29 cellular contexts compared by ENCODE assay signal in genomic region chr1:14294860-14295259, GRCh38.
"Had no signal": no experiment of that assay in that cellular context is flagged by ENCODE, and none has a peak within 500 bp of the region (broad histone marks: within the 10 kb centered on the region; RNA-seq: fewer than 3 reads in every experiment).

No MANE protein-coding gene starts in this region.

- FAIRE-seq: RCC 7860 had no signal

- H3K9me3 ChIP-seq: MG63, SJCRH30 had no signal

- H3K4me2 ChIP-seq: KMS-11, PC-9 had no signal

- H3K36me3 ChIP-seq: MG63, SJCRH30, WERI-Rb-1 had no signal

- H2AFZ ChIP-seq: PC-9 had no signal

- ATAC-seq: activated CD8-positive, alpha-beta memory T cell treated with anti-CD3 and anti-CD28 coated beads, Interleukin-2, amount 10 ng/mL, durations not matched to agents 7 days and 5 days; activated naive CD8-positive, alpha-beta T cell treated with anti-CD3 and anti-CD28 coated beads, Interleukin-2, amount 50 U/mL, for 24 hours had no signal

- H3K27ac ChIP-seq: KMS-11, PC-9, SJCRH30, SK-N-MC, WERI-Rb-1 had no signal

- H3K9ac ChIP-seq: KMS-11 had no signal

- H3K4me3 ChIP-seq: MG63, PC-9, SJCRH30, SK-N-MC had no signal

- DNase-seq: activated CD4-positive, alpha-beta memory T cell treated with anti-CD3 and anti-CD28 coated beads, Interleukin-2, amount 10 ng/mL, durations not matched to agents 7 days and 5 days; activated CD4-positive, alpha-beta T cell treated with anti-CD3 and anti-CD28 coated beads for 1 hour; activated CD4-positive, alpha-beta T cell treated with anti-CD3 and anti-CD28 coated beads for 48 hours; activated CD4-positive, CD25-positive, alpha-beta regulatory T cell; activated CD8-positive, alpha-beta memory T cell treated with anti-CD3 and anti-CD28 coated beads for 24 hours; activated CD8-positive, alpha-beta memory T cell treated with anti-CD3 and anti-CD28 coated beads, Interleukin-2, amount 10 ng/mL, durations not matched to agents 7 days and 5 days; activated CD8-positive, alpha-beta memory T cell treated with anti-CD3 and anti-CD28 coated beads, Interleukin-2, amount 50 U/mL, for 48 hours; activated effector memory CD4-positive, alpha-beta T cell treated with Interleukin-2 at 50 U/mL for 16 hours; activated naive CD4-positive, alpha-beta T cell treated with anti-CD3 and anti-CD28 coated beads, Interleukin-2, amount 10 ng/mL, durations not matched to agents 7 days and 5 days; activated naive CD8-positive, alpha-beta T cell treated with anti-CD3 and anti-CD28 coated beads, Interleukin-2, amount 50 U/mL, for 24 hours; activated T-cell treated with anti-CD3 and anti-CD28 coated beads, Interleukin-2, amount 50 U/mL, for 48 hours; aorta; MG63; MV-4-11; NCI-H1092; NCI-H1436 treated with DMSO at 0.1 percent for 48 hours; NCI-H1694 treated with DMSO at 0.1 percent for 48 hours; NCI-H2029; NCI-H345; NCI-H524 treated with DMSO at 0.1 percent for 48 hours; NK-92 treated with Interleukin-12 subunit alpha and Interleukin-12 subunit beta, amount 100 ng/mL, for 24 hours; PC-9; SHP77; SJCRH30; T1000; WERI-Rb-1 had no signal

- H3K27me3 ChIP-seq: MG63, SJCRH30 had no signal
